In genomic region chr2:205716126-205716525, GRCh38 we compare ENCODE assay signal across 1 cellular context.
TF ChIP-seq lines count a peak whose summit lies in the region.

No MANE protein-coding gene starts in this region.

TF ChIP-seq in H1, 55 proteins besides CTCF, POLR2A, EP300 and RAD21 (continued from another document):
- TF ChIP-seq CHD7 (IDR thresholded peaks at IDR 0.05; ENCODE audit: insufficient replicate concordance, low read length) = no peak
- no peak for TF ChIP-seq TBP (IDR thresholded peaks at IDR 0.05; ENCODE audit: low read depth, low read length)
- TF ChIP-seq ZNF274 (IDR thresholded peaks at IDR 0.05; ENCODE audit: borderline replicate concordance, extremely low read depth, low read length) = no peak
- no peak for TF ChIP-seq ATF3 (IDR thresholded peaks at IDR 0.05; ENCODE audit: insufficient read depth, low read depth, low read length)
- no peak for TF ChIP-seq BCL11A (IDR thresholded peaks at IDR 0.05; ENCODE audit: low read depth in 2 of 2, low read length in 2 of 2)
- no peak for TF ChIP-seq RXRA (IDR thresholded peaks at IDR 0.05; ENCODE audit: insufficient read depth, low read depth, low read length)
- TF ChIP-seq KDM4A (IDR thresholded peaks at IDR 0.05; ENCODE audit: low read depth, low read length, severe bottlenecking) = no peak
- TF ChIP-seq CEBPB (IDR thresholded peaks at IDR 0.05; ENCODE audit: low read depth, low read length) = no peak
- TF ChIP-seq SP2 (IDR thresholded peaks at IDR 0.05; ENCODE audit: low read length) = no peak
- TF ChIP-seq TAF1 (IDR thresholded peaks at IDR 0.05; ENCODE audit: low read depth, low read length) = no peak
- no peak for TF ChIP-seq RNF2 (IDR thresholded peaks at IDR 0.05; ENCODE audit: borderline replicate concordance, low read depth, low read length, missing control alignments, poor library complexity, severe bottlenecking)
